8 cellular contexts compared by ENCODE assay signal in the genomic region with DNA sequence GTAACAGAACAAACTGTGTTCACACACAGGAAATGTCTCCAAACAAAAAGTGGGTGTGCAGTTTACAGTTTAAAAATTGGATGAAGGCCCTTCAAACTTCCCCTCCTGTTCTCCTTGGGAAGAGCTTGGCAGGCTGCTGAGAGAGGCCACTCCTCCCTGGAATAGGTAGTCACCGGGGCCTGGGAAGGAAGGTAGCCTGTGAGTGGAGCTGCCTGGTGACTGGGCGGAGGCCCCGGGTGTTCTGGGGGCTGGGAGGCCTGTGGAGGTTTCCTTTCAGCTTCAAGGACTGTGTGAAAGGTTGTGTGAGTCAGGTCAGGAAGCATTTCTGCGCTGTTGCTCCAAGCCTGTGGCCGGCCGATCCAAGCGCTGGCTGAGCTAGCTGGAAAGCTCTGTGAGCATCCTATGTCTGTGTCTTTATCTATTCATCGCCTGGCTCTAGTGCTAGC. TPM values are rescaled to one million over a fixed set of nuclear protein-coding genes. Genes with fewer than 3 reads are reported as not detected.
DNase-seq lines count a peak whose midpoint lies in the region; ATAC-seq lines count a peak whose summit lies in the region.

No MANE protein-coding gene starts in this region.

- no peak overlapping the region for H3K4me3 Mint-ChIP-seq in stimulated activated memory B cell treated with anti-CD40 and anti-IgM and Interleukin-4, amounts not matched to agents 10 μg/mL and 1 μg/mL and 100 μg/mL, for 72 hours

- H3K4me1 ChIP-seq in adipocyte (ENCODE audit: control insufficient read depth, insufficient read depth, low read length): peaks cover 42% of the 10 kb centered on the region

- H3K27me3 Mint-ChIP-seq in stimulated activated memory B cell treated with anti-CD40 and anti-IgM and Interleukin-4, amounts not matched to agents 10 μg/mL and 1 μg/mL and 100 μg/mL, for 72 hours: peaks cover 28% of the 10 kb centered on the region

- peak overlapping the region; percentile 79 for H3K9ac ChIP-seq in adipocyte (ENCODE audit: low read length)

- no peaks in the 10 kb centered on the region for H3K27me3 ChIP-seq in H7 (ENCODE audit: control insufficient read depth, insufficient read depth, low read length)
- H3K27me3 ChIP-seq in adipocyte (replicated peaks; ENCODE audit: control insufficient read depth, insufficient read depth, low read length): no peaks in the 10 kb centered on the region

- H3K4me3 ChIP-seq in H7 (ENCODE audit: insufficient read depth, low read depth, low read length): no peak overlapping the region
- H3K4me3 ChIP-seq in adipocyte (ENCODE audit: low read length): peak overlapping the region; percentile 72

- H3K36me3 ChIP-seq in H7 (replicated peaks; ENCODE audit: control insufficient read depth, insufficient read depth, low read length) (no peaks in the 10 kb centered on the region), adipocyte (ENCODE audit: control insufficient read depth, insufficient read depth, low read length, severe bottlenecking) (no peaks in the 10 kb centered on the region)

- H3K36me3 Mint-ChIP-seq in stimulated activated memory B cell treated with anti-CD40 and anti-IgM and Interleukin-4, amounts not matched to agents 10 μg/mL and 1 μg/mL and 100 μg/mL, for 72 hours: no peaks in the 10 kb centered on the region

- peak; percentile 64 for DNase-seq in H7
- DNase-seq in adipocyte (ENCODE audit: low read depth): peak; percentile 59
- peak; percentile 81 for DNase-seq in hepatic stellate cell (ENCODE audit: low spot score)
- DNase-seq in NCI-H2107 treated with DMSO at 0.1 percent for 48 hours (lab: John Stamatoyannopoulos, UW; ENCODE audit: unreplicated experiment): no peak

- no peak overlapping the region for H3K27ac Mint-ChIP-seq in stimulated activated memory B cell treated with anti-CD40 and anti-IgM and Interleukin-4, amounts not matched to agents 10 μg/mL and 1 μg/mL and 100 μg/mL, for 72 hours

- peak; percentile 27 for ATAC-seq in stimulated activated memory B cell treated with anti-CD40 and anti-IgM and Interleukin-4, amounts not matched to agents 10 μg/mL and 1 μg/mL and 100 μg/mL, for 72 hours
- no peak for ATAC-seq in HG02763 (IDR thresholded peaks at IDR 0.05; ENCODE audit: unreplicated experiment)
- ATAC-seq in GM18907 (IDR thresholded peaks at IDR 0.05; ENCODE audit: unreplicated experiment): no peak
- ATAC-seq in GM21447 (IDR thresholded peaks at IDR 0.05; ENCODE audit: unreplicated experiment): no peak

- peaks cover 6% of the 10 kb centered on the region for H3K9me3 Mint-ChIP-seq in stimulated activated memory B cell treated with anti-CD40 and anti-IgM and Interleukin-4, amounts not matched to agents 10 μg/mL and 1 μg/mL and 100 μg/mL, for 72 hours

- no peaks in the 10 kb centered on the region for H3K9me3 ChIP-seq in adipocyte (ENCODE audit: control insufficient read depth, low read length)

- H3K4me1 Mint-ChIP-seq in stimulated activated memory B cell treated with anti-CD40 and anti-IgM and Interleukin-4, amounts not matched to agents 10 μg/mL and 1 μg/mL and 100 μg/mL, for 72 hours: no peaks in the 10 kb centered on the region

RNA-seq across cellular contexts. Expression of gene SLCO3A1, which starts 14.1 kb away (rescaled TPM):
- 1.4 and 2.5 TPM in 2 replicates for total RNA-seq in H7 (2014; rRNA removed; shearing (Covaris generic))
